In the genomic region with DNA sequence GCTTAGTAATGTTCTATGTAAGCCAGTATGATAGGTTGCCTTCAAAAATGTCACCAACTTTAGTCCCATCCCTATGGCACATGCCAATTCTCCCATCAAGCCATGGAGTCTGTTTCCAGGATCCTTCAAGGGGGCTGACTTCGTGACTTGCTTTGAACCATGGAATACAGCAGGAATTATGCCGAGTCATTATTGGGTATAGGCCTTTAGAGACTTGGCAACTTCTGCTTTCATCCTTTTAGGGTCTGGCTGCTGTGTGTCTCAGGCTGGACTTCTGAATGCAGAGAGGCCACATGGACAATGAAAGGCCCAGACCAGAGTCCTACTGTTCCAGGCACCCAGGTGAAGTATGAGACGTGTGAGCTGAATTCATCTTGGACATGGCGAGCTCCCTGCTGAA, we compare ENCODE assay signal across 13 cellular contexts.
"Had no signal": no experiment of that assay in that cellular context is flagged by ENCODE, and none has a peak within 500 bp of the region (broad histone marks: within the 10 kb centered on the region; RNA-seq: fewer than 3 reads in every experiment).

No MANE protein-coding gene starts in this region.

- DNase-seq: activated CD4-positive, alpha-beta memory T cell treated with anti-CD3 and anti-CD28 coated beads for 36 hours; activated CD4-positive, alpha-beta T cell treated with anti-CD3 and anti-CD28 coated beads for 36 hours; activated effector memory CD4-positive, alpha-beta T cell treated with Interleukin-2 at 50 U/mL for 16 hours; activated T-cell treated with anti-CD3 and anti-CD28 coated beads, Interleukin-2, amount 50 U/mL, for 4 hours; adrenal gland; gastrocnemius medialis; heart left ventricle; immature natural killer cell; mesendoderm; nucleus accumbens; stimulated activated CD4-positive, alpha-beta T cell treated with anti-CD3 and anti-CD28 coated beads, Interleukin-4, amount 100 ng/mL, for 1 hour; stimulated activated naive B cell treated with anti-CD40 and anti-IgM and Interleukin-4, amounts not matched to agents 10 μg/mL and 1 μg/mL and 100 μg/mL, for 72 hours; uterus had no signal

- ATAC-seq: activated CD4-positive, alpha-beta T cell treated with anti-CD3 and anti-CD28 coated beads for 36 hours; activated T-cell treated with anti-CD3 and anti-CD28 coated beads, Interleukin-2, amount 50 U/mL, for 4 hours; gastrocnemius medialis; heart left ventricle; stimulated activated naive B cell treated with anti-CD40 and anti-IgM and Interleukin-4, amounts not matched to agents 10 μg/mL and 1 μg/mL and 100 μg/mL, for 72 hours had no signal
